23 cellular contexts compared by ENCODE assay signal in genomic region chr10:21021231-21021630, GRCh38.
"Had no signal": no experiment of that assay in that cellular context is flagged by ENCODE, and none has a peak within 500 bp of the region (broad histone marks: within the 10 kb centered on the region; RNA-seq: fewer than 3 reads in every experiment).

No MANE protein-coding gene starts in this region.

- H3K9me3 ChIP-seq: ovary, prostate gland, spleen, stomach, thoracic aorta, thyroid gland, tibial nerve, upper lobe of left lung, vagina had no signal

- H3K4me3 ChIP-seq: neural progenitor cell, ovary, prostate gland, skin epidermis, smooth muscle cell, spleen, stomach, thoracic aorta, thyroid gland, tibial nerve, upper lobe of left lung, vagina had no signal

- H3K27ac Mint-ChIP-seq: naive thymus-derived CD4-positive, alpha-beta T cell; natural killer cell; nephron; neural progenitor cell; stimulated activated memory B cell treated with anti-CD40 and anti-IgM and Interleukin-4, amounts not matched to agents 10 μg/mL and 1 μg/mL and 100 μg/mL, for 72 hours had no signal

- DNase-seq: naive thymus-derived CD4-positive, alpha-beta T cell; natural killer cell; occipital lobe; ovary; posterior cingulate gyrus; retina; spleen; stimulated activated CD4-positive, alpha-beta T cell treated with anti-CD3 and anti-CD28 coated beads, Interleukin-4, amount 100 ng/mL, for 4 hours; stimulated activated naive CD4-positive, alpha-beta T cell; thyroid gland; upper lobe of left lung had no signal

- H3K27ac ChIP-seq: neural progenitor cell, ovary, parathyroid adenoma, prostate gland, skin epidermis, spleen, stomach, thoracic aorta, thyroid gland, tibial nerve, upper lobe of left lung, vagina had no signal

- H3K4me1 ChIP-seq: parathyroid adenoma, prostate gland, spleen, stomach, tibial nerve, vagina had no signal

- H3K4me1 Mint-ChIP-seq: naive thymus-derived CD4-positive, alpha-beta T cell; natural killer cell; nephron; stimulated activated memory B cell treated with anti-CD40 and anti-IgM and Interleukin-4, amounts not matched to agents 10 μg/mL and 1 μg/mL and 100 μg/mL, for 72 hours had no signal

- H3K4me3 Mint-ChIP-seq: naive thymus-derived CD4-positive, alpha-beta T cell; natural killer cell; nephron; neural progenitor cell; stimulated activated memory B cell treated with anti-CD40 and anti-IgM and Interleukin-4, amounts not matched to agents 10 μg/mL and 1 μg/mL and 100 μg/mL, for 72 hours had no signal

- H3K27me3 ChIP-seq: neural progenitor cell, ovary, stomach, thyroid gland, tibial nerve, upper lobe of left lung, vagina had no signal

- H3K36me3 Mint-ChIP-seq: naive thymus-derived CD4-positive, alpha-beta T cell; natural killer cell; stimulated activated memory B cell treated with anti-CD40 and anti-IgM and Interleukin-4, amounts not matched to agents 10 μg/mL and 1 μg/mL and 100 μg/mL, for 72 hours had no signal

- ATAC-seq: naive thymus-derived CD4-positive, alpha-beta T cell; natural killer cell; sciatic nerve had no signal

- H3K36me3 ChIP-seq: neural progenitor cell, ovary, prostate gland, spleen, stomach, thoracic aorta, thyroid gland, tibial nerve, upper lobe of left lung, vagina had no signal

- H3K9me3 Mint-ChIP-seq: natural killer cell, nephron, neural progenitor cell had no signal
